Comparison of ENCODE assay signal across 30 cellular contexts in the genomic region with DNA sequence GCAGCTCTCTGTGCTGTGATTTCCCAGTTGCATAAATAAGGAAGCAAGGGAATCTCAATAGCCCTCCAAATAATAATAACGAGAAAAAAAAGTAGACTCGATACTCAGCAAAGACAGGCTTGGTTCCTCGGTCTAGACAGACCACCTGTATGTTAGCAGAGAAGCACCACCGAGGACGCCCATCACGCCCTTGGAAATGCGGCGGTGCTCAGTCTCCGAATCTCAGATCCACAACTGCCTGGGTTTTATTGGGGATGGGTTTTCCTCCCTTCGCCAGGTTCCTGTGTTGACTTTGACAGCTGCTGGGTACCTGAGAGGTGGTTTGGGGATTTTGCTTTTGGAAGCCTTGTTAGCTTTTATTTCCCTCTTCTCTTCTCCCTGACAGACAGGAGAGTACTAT. TPM values are rescaled to one million over a fixed set of nuclear protein-coding genes. Genes with fewer than 3 reads are reported as not detected.
DNase-seq lines count a peak whose midpoint lies in the region; ATAC-seq and TF ChIP-seq lines count a peak whose summit lies in the region.
"Had no signal": no experiment of that assay in that cellular context is flagged by ENCODE, and none has a peak within 500 bp of the region (broad histone marks: within the 10 kb centered on the region; RNA-seq: fewer than 3 reads in every experiment).

No MANE protein-coding gene starts in this region.

- DNase-seq in right atrium auricular region (ENCODE audit: low spot score) (no peak), Right ventricle myocardium inferior (ENCODE audit: missing footprints) (no peak), lower lobe of right lung (no peak), gastrocnemius medialis (no peak), uterus (no peak), nucleus accumbens (lab: John Stamatoyannopoulos, UW) (no peak)
- DNase-seq: activated CD4-positive, alpha-beta memory T cell treated with anti-CD3 and anti-CD28 coated beads for 36 hours; activated CD4-positive, CD25-positive, alpha-beta regulatory T cell treated with anti-CD3 and anti-CD28 coated beads, Interleukin-2, amount 50 U/mL, for 72 hours; activated naive CD4-positive, alpha-beta T cell; activated T-cell treated with anti-CD3 and anti-CD28 coated beads, Interleukin-2, amount 50 U/mL, for 72 hours; brain microvascular endothelial cell; CD4-positive, alpha-beta T cell; colonic mucosa; effector memory CD8-positive, alpha-beta T cell; EL; erythroblast; KG1; NCI-H1092 treated with DMSO at 0.1 percent for 48 hours; NCI-H1694 treated with DMSO at 0.1 percent for 48 hours; NCI-H446; NCI-H748 treated with DMSO at 0.1 percent for 48 hours; SHP77; stimulated activated CD4-positive, alpha-beta T cell treated with anti-CD3 and anti-CD28 coated beads, Interleukin-15, amount 100 ng/mL, for 24 hours; T-helper 2 cell; testis had no signal

- peak overlapping the region; percentile 53 to 80 for H3K27ac ChIP-seq in right atrium auricular region
- H3K27ac ChIP-seq in lower lobe of right lung, result peak overlapping the region; percentile 14
- peak overlapping the region; percentile 51 to 78 (median 78) for H3K27ac ChIP-seq in gastrocnemius medialis
- H3K27ac ChIP-seq in uterus, result peak overlapping the region; percentile 2 to 82
- H3K27ac ChIP-seq: brain microvascular endothelial cell, colonic mucosa had no signal

- no peaks in the 10 kb centered on the region for H3K36me3 ChIP-seq in right atrium auricular region
- H3K36me3 ChIP-seq in lower lobe of right lung, result no peaks in the 10 kb centered on the region
- no peaks in the 10 kb centered on the region for H3K36me3 ChIP-seq in gastrocnemius medialis
- H3K36me3 ChIP-seq in uterus, result no peaks in the 10 kb centered on the region
- H3K36me3 ChIP-seq: adrenal gland, brain microvascular endothelial cell, colonic mucosa had no signal

- H3K4me3 ChIP-seq in right atrium auricular region (no peak overlapping the region), lower lobe of right lung (no peak overlapping the region), gastrocnemius medialis (peak overlapping the region in 3 of 4 donors; percentile 7 to 17 (median 11)), uterus (no peak overlapping the region)
- H3K4me3 ChIP-seq: adrenal gland, colonic mucosa, lung, testis had no signal

- TF ChIP-seq CTCF in right atrium auricular region (IDR thresholded peaks at IDR 0.05), result no peak
- no peak for TF ChIP-seq CTCF in lower lobe of right lung (IDR thresholded peaks at IDR 0.05)
- TF ChIP-seq CTCF in gastrocnemius medialis (IDR thresholded peaks at IDR 0.05 in 4 of 5, conservative IDR thresholded peaks at IDR 0.05 in 1 of 5), result no peak
- no peak for TF ChIP-seq CTCF in uterus (IDR thresholded peaks at IDR 0.05)

- no peak for ATAC-seq in Right ventricle myocardium inferior
- no peak for ATAC-seq in lower lobe of right lung
- no peak for ATAC-seq in gastrocnemius medialis
- no peak for ATAC-seq in HG02884 (IDR thresholded peaks at IDR 0.05; ENCODE audit: unreplicated experiment)
- no peak for ATAC-seq in GM19023 (IDR thresholded peaks at IDR 0.05; ENCODE audit: unreplicated experiment)
- ATAC-seq: activated T-cell treated with anti-CD3 and anti-CD28 coated beads, Interleukin-2, amount 50 U/mL, for 72 hours; effector memory CD8-positive, alpha-beta T cell; stimulated activated effector memory CD8-positive, alpha-beta T cell treated with anti-CD3 and anti-CD28 coated beads, Interleukin-12 subunit alpha, Interleukin-12 subunit beta, amount 100 ng/mL, for 72 hours had no signal

- peaks cover 0 to 94% of the 10 kb centered on the region in 2 donors for H3K4me1 ChIP-seq in right atrium auricular region
- H3K4me1 ChIP-seq in lower lobe of right lung, result peaks cover 38% of the 10 kb centered on the region
- H3K4me1 ChIP-seq in gastrocnemius medialis, result peaks cover 71 to 74% of the 10 kb centered on the region in 2 donors
- H3K4me1 ChIP-seq in uterus, result peaks cover 4 to 6% of the 10 kb centered on the region in 2 donors
- H3K4me1 ChIP-seq: adrenal gland had no signal

- H3K27me3 ChIP-seq in right atrium auricular region, result no peaks in the 10 kb centered on the region
- no peaks in the 10 kb centered on the region for H3K27me3 ChIP-seq in lower lobe of right lung (ENCODE audit: low read depth)
- no peaks in the 10 kb centered on the region for H3K27me3 ChIP-seq in gastrocnemius medialis
- no peaks in the 10 kb centered on the region for H3K27me3 ChIP-seq in uterus
- H3K27me3 ChIP-seq: adrenal gland, colonic mucosa, testis had no signal

- H3K9me3 ChIP-seq in right atrium auricular region, result no peaks in the 10 kb centered on the region
- no peaks in the 10 kb centered on the region for H3K9me3 ChIP-seq in lower lobe of right lung
- H3K9me3 ChIP-seq in gastrocnemius medialis, result no peaks in the 10 kb centered on the region
- no peaks in the 10 kb centered on the region for H3K9me3 ChIP-seq in uterus
- H3K9me3 ChIP-seq: adrenal gland, colonic mucosa, testis had no signal

- no peak for TF ChIP-seq POLR2A in gastrocnemius medialis (IDR thresholded peaks at IDR 0.05)
- TF ChIP-seq POLR2A in uterus (IDR thresholded peaks at IDR 0.05), result no peak

- intact Hi-C loops in Right ventricle myocardium inferior (cut with DNase I), result no loop called here
- intact Hi-C loops in lower lobe of right lung (cut with DNase I), result no loop called here
- intact Hi-C loops in gastrocnemius medialis (cut with DNase I; ENCODE audit: low total_unique reads), result no loop called here
- intact Hi-C loops in uterus (cut with DNase I; ENCODE audit: low total_unique reads), result no loop called here

- in situ Hi-C loops in gastrocnemius medialis (cut with MboI; ENCODE audit: low sequenced_read_pairs in 4 of 4), result no loop called here

RNA-seq across cellular contexts. Expression of a gene that starts 7.2 kb away (rescaled TPM):
- total RNA-seq in right atrium auricular region (10 to 100 TPM; 38.0 to 47.0 TPM), Right ventricle myocardium inferior (53.0 TPM), lower lobe of right lung (54.1 TPM), gastrocnemius medialis (10 to 100 TPM; 22.7 to 68.2 (median 37.4) TPM), uterus (100 to 1,000 TPM in 1 of 4 donors, 10 to 100 TPM in 3; 22.0 to 139 (median 31.6) TPM)
- total RNA-seq: activated CD4-positive, alpha-beta memory T cell treated with anti-CD3 and anti-CD28 coated beads for 36 hours had no signal

Comparison
In these comparisons a context has a peak if more than half of its experiments do, and no peak if none do; other contexts are left out.
1. H3K27ac ChIP-seq: peak in every context shown above with its lines; median percentile 78 in gastrocnemius medialis; 66 in right atrium auricular region; 42 in uterus; 14 in lower lobe of right lung.
2. H3K4me3 ChIP-seq: peak in gastrocnemius medialis (3 of 4); none in right atrium auricular region (0 of 2), lower lobe of right lung (single experiment) and uterus (0 of 2).